In the genomic region with DNA sequence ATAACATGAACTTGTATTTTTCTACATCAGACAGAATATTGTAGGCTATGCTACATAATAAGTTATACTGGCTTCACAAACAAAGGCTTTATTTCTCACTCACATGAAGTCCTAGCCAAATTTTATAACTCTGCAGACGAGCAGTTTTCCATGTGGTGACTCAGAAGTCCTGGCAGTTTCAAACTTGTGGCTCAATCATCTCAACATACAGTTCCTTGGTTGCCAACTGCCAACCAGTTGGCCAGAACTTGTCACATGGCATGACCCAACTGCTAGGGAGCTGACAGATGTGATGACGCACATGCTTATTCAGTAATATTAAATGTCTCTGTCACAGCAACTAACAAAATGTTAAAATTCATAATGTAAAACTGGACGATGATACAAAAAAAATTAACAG, we compare ENCODE assay signal across 11 cellular contexts.
DNase-seq lines count a peak whose midpoint lies in the region; ATAC-seq and TF ChIP-seq lines count a peak whose summit lies in the region.
"Had no signal": no experiment of that assay in that cellular context is flagged by ENCODE, and none has a peak within 500 bp of the region (broad histone marks: within the 10 kb centered on the region; RNA-seq: fewer than 3 reads in every experiment).

No MANE protein-coding gene starts in this region.

- ATAC-seq in HG03108 (IDR thresholded peaks at IDR 0.05; ENCODE audit: unreplicated experiment), result no peak

- no peak overlapping the region for H3K4me3 ChIP-seq in epithelial cell of esophagus (ENCODE audit: low read length)
- H3K4me3 ChIP-seq in Peyer's patch, result no peak overlapping the region
- H3K4me3 ChIP-seq: stomach had no signal

- H3K36me3 ChIP-seq in Peyer's patch, result no peaks in the 10 kb centered on the region
- H3K36me3 ChIP-seq: stomach had no signal

- no peaks in the 10 kb centered on the region for H3K9me3 ChIP-seq in Peyer's patch
- H3K9me3 ChIP-seq: stomach had no signal

- H3K4me1 ChIP-seq in Peyer's patch, result peaks cover 0 to 16% (median 0%) of the 10 kb centered on the region in 4 donors

- DNase-seq in AG20443 (ENCODE audit: low spot score), result peak; percentile 87
- DNase-seq in NCI-H2171 (lab: John Stamatoyannopoulos, UW), result peak; percentile 6
- DNase-seq in epithelial cell of esophagus (ENCODE audit: low read depth), result peak; percentile 97
- peak; percentile 23 for DNase-seq in mucosa of gallbladder (ENCODE audit: low spot score)
- DNase-seq in NCI-H2081 treated with DMSO at 0.1 percent for 48 hours (lab: John Stamatoyannopoulos, UW), result no peak
- no peak for DNase-seq in Peyer's patch
- DNase-seq in stimulated activated naive CD4-positive, alpha-beta T cell treated with Interleukin-2 at 50 U/mL for 16 hours (lab: John Stamatoyannopoulos, UW), result no peak
- DNase-seq: activated CD8-positive, alpha-beta memory T cell treated with anti-CD3 and anti-CD28 coated beads for 24 hours; immature natural killer cell; stomach had no signal

- H3K27ac ChIP-seq in Peyer's patch, result no peak overlapping the region
- H3K27ac ChIP-seq: stomach had no signal

- TF ChIP-seq CTCF in epithelial cell of esophagus (IDR thresholded peaks at IDR 0.05; ENCODE audit: insufficient read depth, low read depth, low read length, missing control alignments), result no peak
- no peak for TF ChIP-seq CTCF in Peyer's patch (IDR thresholded peaks at IDR 0.05)

- TF ChIP-seq POLR2A in Peyer's patch (IDR thresholded peaks at IDR 0.05), result no peak

- H3K27me3 ChIP-seq in Peyer's patch, result no peaks in the 10 kb centered on the region
- H3K27me3 ChIP-seq: stomach had no signal

Comparison
In these comparisons a context has a peak if more than half of its experiments do, and no peak if none do; other contexts are left out.
1. DNase-seq: peak in AG20443 (single experiment), NCI-H2171 (single experiment), epithelial cell of esophagus (single experiment) and mucosa of gallbladder (single experiment); none in NCI-H2081 treated with DMSO at 0.1 percent for 48 hours (single experiment), Peyer's patch (0 of 3) and stimulated activated naive CD4-positive, alpha-beta T cell treated with Interleukin-2 at 50 U/mL for 16 hours (single experiment).